In genomic region chr15:75201609-75202250, GRCh38 we compare ENCODE assay signal across 8 cellular contexts. TPM values are rescaled to one million over a fixed set of nuclear protein-coding genes. Genes with fewer than 3 reads are reported as not detected.
A peak's percentile ranks its signal among the peaks of the same experiment; 100 is the strongest.
DNase-seq lines count a peak whose midpoint lies in the region; ATAC-seq and TF ChIP-seq lines count a peak whose summit lies in the region.

Gene C15orf39 (plus strand): TSS chr15:75201882. CDS start chr15:75206049, 4,167 bp downstream.

- WGBS in right cardiac atrium = under 1% methylated on average over 84 of the region's 84 CpGs

- peak within 1 kb of the TSS; percentile 72; the same call in 1 of the 2 replicates for H2AFZ ChIP-seq in GM23338

- peak; percentile 85 for DNase-seq in GM06990 (ENCODE audit: extremely low read depth, insufficient read length)
- DNase-seq in GM23338 (ENCODE audit: low spot score) = peak; percentile 69
- DNase-seq in LoVo (ENCODE audit: low spot score) = peak; percentile 89
- peak; percentile 77 for DNase-seq in T-helper 2 cell treated with Interferon-gamma antibody and Interleukin-4, amounts not matched to agents 5 μg/mL and 100 μg/mL, for 36 hours (ENCODE audit: low spot score)
- peak in 54 of 58 donors; percentile 25 to 86 (median 64) for DNase-seq in anterior cingulate cortex (lab: John Stamatoyannopoulos, UW)
- peak; percentile 75 to 91 (median 90) for DNase-seq in right cardiac atrium
- DNase-seq in retina = peak; percentile 94

- H3K4me1 ChIP-seq in GM23338 (ENCODE audit: insufficient read depth) (peaks cover 42% of the 10 kb centered on the region), right cardiac atrium (ENCODE audit: control insufficient read depth, insufficient read depth, low read length) (peaks cover 3% of the 10 kb centered on the region)

- peak within 1 kb of the TSS; percentile 82 for H3K27ac Mint-ChIP-seq in GM23338
- H3K27ac Mint-ChIP-seq in T-helper 2 cell treated with Interferon-gamma antibody and Interleukin-4, amounts not matched to agents 5 μg/mL and 100 μg/mL, for 36 hours = peak within 1 kb of the TSS; percentile 86

- peaks cover 13% of the 10 kb centered on the region for H3K36me3 ChIP-seq in GM06990 (ENCODE audit: control insufficient read depth, insufficient read depth, low read length)
- no peaks in the 10 kb centered on the region for H3K36me3 ChIP-seq in GM23338 (ENCODE audit: insufficient read depth)

- no peaks in the 10 kb centered on the region for H3K27me3 ChIP-seq in GM06990 (replicated peaks; ENCODE audit: control insufficient read depth, insufficient read depth, low read length)
- no peaks in the 10 kb centered on the region for H3K27me3 ChIP-seq in GM23338 (ENCODE audit: insufficient read depth)
- no peaks in the 10 kb centered on the region for H3K27me3 ChIP-seq in right cardiac atrium (ENCODE audit: control insufficient read depth, insufficient read depth)

- ATAC-seq in GM23338 (peak; percentile 59), right cardiac atrium (peak; percentile 79 to 84), HG03378 (IDR thresholded peaks at IDR 0.05; ENCODE audit: unreplicated experiment) (no peak)

- no peaks in the 10 kb centered on the region for H3K9me2 ChIP-seq in GM23338 (ENCODE audit: insufficient read depth)

- H3K36me3 Mint-ChIP-seq in GM23338 (ENCODE audit: low read depth) = peaks cover 13% of the 10 kb centered on the region; the same call in 2 of the 3 replicates
- H3K36me3 Mint-ChIP-seq in T-helper 2 cell treated with Interferon-gamma antibody and Interleukin-4, amounts not matched to agents 5 μg/mL and 100 μg/mL, for 36 hours (ENCODE audit: low read depth) = peaks cover 42% of the 10 kb centered on the region

- peaks cover 26% of the 10 kb centered on the region for H3K27me3 Mint-ChIP-seq in GM23338 (ENCODE audit: insufficient read depth, low read depth, poor library complexity)
- H3K27me3 Mint-ChIP-seq in T-helper 2 cell treated with Interferon-gamma antibody and Interleukin-4, amounts not matched to agents 5 μg/mL and 100 μg/mL, for 36 hours (ENCODE audit: low read depth) = no peaks in the 10 kb centered on the region

- peaks cover 27% of the 10 kb centered on the region for H4K20me1 ChIP-seq in GM23338 (replicated peaks; ENCODE audit: insufficient read depth)

- H3K79me2 ChIP-seq in GM23338 (replicated peaks; ENCODE audit: insufficient read depth) = peaks cover 42% of the 10 kb centered on the region

- H3K4me3 Mint-ChIP-seq in GM23338 = peak within 1 kb of the TSS; percentile 87
- H3K4me3 Mint-ChIP-seq in T-helper 2 cell treated with Interferon-gamma antibody and Interleukin-4, amounts not matched to agents 5 μg/mL and 100 μg/mL, for 36 hours = peak within 1 kb of the TSS; percentile 95

- H3K27ac ChIP-seq in GM23338 (ENCODE audit: low read depth) = peak within 1 kb of the TSS; percentile 74; the same call in 1 of the 2 replicates
- H3K27ac ChIP-seq in right cardiac atrium (ENCODE audit: low read length) = peak within 1 kb of the TSS; percentile 69

- intact Hi-C loops in right cardiac atrium (cut with DNase I) = loop anchor here in 3 of 4 donors (1.0 to 5.0 kb wide), 3 partner anchors 158 to 174 kb away; no protein-coding TSS in a partner anchor

- peaks cover 15% of the 10 kb centered on the region for H3F3A ChIP-seq in GM23338 (replicated peaks; ENCODE audit: low read depth)

- no peaks in the 10 kb centered on the region for H3K9me3 Mint-ChIP-seq in GM23338
- no peaks in the 10 kb centered on the region for H3K9me3 Mint-ChIP-seq in T-helper 2 cell treated with Interferon-gamma antibody and Interleukin-4, amounts not matched to agents 5 μg/mL and 100 μg/mL, for 36 hours

- H3K4me3 ChIP-seq in GM06990 (replicated peaks; ENCODE audit: low read depth, low read length) = peak within 1 kb of the TSS; percentile 75
- peak within 1 kb of the TSS; percentile 93 for H3K4me3 ChIP-seq in GM23338
- peak within 1 kb of the TSS; percentile 52 for H3K4me3 ChIP-seq in right cardiac atrium (ENCODE audit: low read length)

- peaks cover 51% of the 10 kb centered on the region for H3K4me1 Mint-ChIP-seq in GM23338
- peaks cover 55% of the 10 kb centered on the region for H3K4me1 Mint-ChIP-seq in T-helper 2 cell treated with Interferon-gamma antibody and Interleukin-4, amounts not matched to agents 5 μg/mL and 100 μg/mL, for 36 hours (ENCODE audit: low read depth)

- H3K9me3 ChIP-seq in right cardiac atrium (ENCODE audit: control insufficient read depth, low read length) = no peaks in the 10 kb centered on the region

- H3K4me2 ChIP-seq in GM23338 = peak within 1 kb of the TSS; percentile 98

- TF ChIP-seq CTCF in GM06990 (IDR thresholded peaks at IDR 0.05; ENCODE audit: insufficient read depth, low read length, poor library complexity, severe bottlenecking) = peak; percentile 26
- peak; percentile 57 to 61 for TF ChIP-seq CTCF in GM23338 (conservative IDR thresholded peaks at IDR 0.05; ENCODE audit: low read depth in 2 of 2)

TF ChIP-seq in GM23338, 12 proteins besides CTCF, POLR2A, EP300 and RAD21:
- no peak for TF ChIP-seq EZH2phosphoT487 (IDR thresholded peaks at IDR 0.05; ENCODE audit: unreplicated experiment)
- no peak for TF ChIP-seq JUNB (IDR thresholded peaks at IDR 0.05; ENCODE audit: unreplicated experiment)
- no peak for TF ChIP-seq NANOG (IDR thresholded peaks at IDR 0.05; ENCODE audit: borderline replicate concordance)
- no peak for TF ChIP-seq EZH2 (IDR thresholded peaks at IDR 0.05; ENCODE audit: low read depth, unreplicated experiment)
- TF ChIP-seq POLR2AphosphoS5 (IDR thresholded peaks at IDR 0.05; ENCODE audit: low read depth) = peak; percentile 97
- no peak for TF ChIP-seq REST (IDR thresholded peaks at IDR 0.05; ENCODE audit: unreplicated experiment)

RNA-seq across cellular contexts. Expression of gene C15orf39, which starts in this region (rescaled TPM):
- total RNA-seq in GM23338 (2014; rRNA removed; shearing (Covaris generic)) = 48.5 and 54.1 TPM in 2 replicates
- 13.4 and 13.9 TPM in 2 replicates for polyA plus RNA-seq in GM23338 (2016; fragmentation: Nextera tagmentation; extraction: Ambion mirVana)
- total RNA-seq in right cardiac atrium = 10 to 100 TPM in 2 of 4 donors, 1 to 10 TPM in 2; 7.4 to 12.7 (median 9.1) TPM
- 5.3 TPM for polyA plus RNA-seq in right cardiac atrium
